Comparison of ENCODE assay signal across 1 cellular context in the genomic region with DNA sequence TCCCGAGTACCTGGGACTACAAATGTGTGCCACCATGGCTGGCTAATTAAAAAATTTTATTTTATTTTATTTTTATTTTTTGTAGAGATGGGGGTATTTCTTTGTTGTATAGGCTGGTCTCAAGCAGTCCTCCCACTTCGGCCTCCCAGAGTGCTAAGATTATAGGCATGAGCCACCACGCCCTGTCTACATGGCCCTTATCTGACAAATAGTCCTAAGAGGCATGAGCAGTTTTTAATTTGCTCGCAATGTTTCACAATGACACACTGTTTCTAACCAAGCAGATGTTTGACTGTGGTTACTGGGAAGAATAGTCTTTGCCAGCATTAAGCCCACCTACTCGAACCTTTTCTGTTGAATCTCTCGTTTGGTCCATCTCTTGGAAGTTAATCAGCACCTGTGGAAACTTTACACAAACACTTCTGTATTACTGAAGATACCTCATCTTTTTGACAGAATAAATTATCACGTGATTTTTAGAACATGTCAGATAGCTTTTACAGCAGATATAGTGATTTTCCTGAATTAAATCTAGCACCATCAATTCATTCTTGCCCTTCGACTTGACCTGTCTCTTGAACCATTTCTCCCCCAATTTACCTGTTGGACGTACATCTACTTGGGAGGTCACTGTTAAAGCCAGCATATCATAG.
TF ChIP-seq lines count a peak whose summit lies in the region.

No MANE protein-coding gene starts in this region.

TF ChIP-seq in GM12878, 131 proteins besides CTCF, POLR2A, EP300 and RAD21 (continued from another document):
- TF ChIP-seq, protein P1, sequence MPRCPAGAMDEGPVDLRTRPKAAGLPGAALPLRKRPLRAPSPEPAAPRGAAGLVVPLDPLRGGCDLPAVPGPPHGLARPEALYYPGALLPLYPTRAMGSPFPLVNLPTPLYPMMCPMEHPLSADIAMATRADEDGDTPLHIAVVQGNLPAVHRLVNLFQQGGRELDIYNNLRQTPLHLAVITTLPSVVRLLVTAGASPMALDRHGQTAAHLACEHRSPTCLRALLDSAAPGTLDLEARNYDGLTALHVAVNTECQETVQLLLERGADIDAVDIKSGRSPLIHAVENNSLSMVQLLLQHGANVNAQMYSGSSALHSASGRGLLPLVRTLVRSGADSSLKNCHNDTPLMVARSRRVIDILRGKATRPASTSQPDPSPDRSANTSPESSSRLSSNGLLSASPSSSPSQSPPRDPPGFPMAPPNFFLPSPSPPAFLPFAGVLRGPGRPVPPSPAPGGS (IDR thresholded peaks at IDR 0.05; ENCODE audit: borderline replicate concordance, insufficient read depth, low read depth, low read length, poor library complexity, severe bottlenecking), result peak; percentile 53
